ENCODE assay signal across 12 cellular contexts in the genomic region with DNA sequence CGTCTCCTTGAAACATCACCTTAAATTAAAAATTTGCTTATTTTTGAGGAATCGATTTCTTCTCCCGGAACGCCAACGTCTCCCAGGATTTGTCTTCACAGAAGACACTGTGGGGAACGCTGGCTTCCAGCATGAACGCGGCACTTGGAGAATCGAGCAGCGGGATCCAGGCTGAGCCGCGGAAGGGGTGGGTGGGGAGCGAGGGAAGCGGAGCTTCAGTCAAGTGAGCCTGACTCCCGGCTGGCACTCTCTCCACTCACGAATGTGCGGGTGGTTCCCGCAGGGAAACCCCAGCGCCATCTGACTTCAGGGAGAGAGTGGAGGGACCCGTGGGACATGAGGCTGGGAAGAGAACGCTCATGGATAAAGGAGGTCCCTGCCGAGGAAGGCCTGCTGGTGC.
DNase-seq lines count a peak whose midpoint lies in the region; TF ChIP-seq lines count a peak whose summit lies in the region.
"Had no signal": no experiment of that assay in that cellular context is flagged by ENCODE, and none has a peak within 500 bp of the region (broad histone marks: within the 10 kb centered on the region; RNA-seq: fewer than 3 reads in every experiment).

No MANE protein-coding gene starts in this region.

- H3K27ac ChIP-seq in caudate nucleus (ENCODE audit: low read depth, low read length), result peak overlapping the region; percentile 52
- no peak overlapping the region for H3K27ac ChIP-seq in left ventricle myocardium inferior (replicated peaks)

- intact Hi-C loops in head of caudate nucleus (cut with DNase I), result no loop called here
- intact Hi-C loops in left ventricle myocardium inferior (cut with micrococcal nuclease), result no loop called here

- peaks cover 6% of the 10 kb centered on the region for H3K27me3 ChIP-seq in left ventricle myocardium inferior (ENCODE audit: low read depth)

- no peak overlapping the region for H3K4me3 ChIP-seq in left ventricle myocardium inferior
- H3K4me3 ChIP-seq: K562 had no signal

- DNase-seq in Daoy (ENCODE audit: low read depth), result peak; percentile 15
- peak in 49 of 61 donors; percentile 2 to 78 (median 38) for DNase-seq in caudate nucleus (lab: John Stamatoyannopoulos, UW)
- DNase-seq in head of caudate nucleus, result peak; percentile 33 to 91 (median 72)
- peak; percentile 59 for DNase-seq in putamen (ENCODE audit: low spot score)
- DNase-seq in NCI-H2107 treated with DMSO at 0.1 percent for 48 hours (lab: John Stamatoyannopoulos, UW; ENCODE audit: unreplicated experiment), result no peak
- DNase-seq in left ventricle myocardium inferior, result no peak
- DNase-seq in mesenteric fat pad (ENCODE audit: low spot score), result no peak
- DNase-seq: ACHN; C1 segment of cervical spinal cord; CD4-positive, alpha-beta T cell; DMS53 had no signal

- peaks cover 20% of the 10 kb centered on the region for H3K9me3 ChIP-seq in left ventricle myocardium inferior (replicated peaks)

- H3K36me3 ChIP-seq in left ventricle myocardium inferior, result no peaks in the 10 kb centered on the region

- TF ChIP-seq CTCF in left ventricle myocardium inferior (IDR thresholded peaks at IDR 0.05; ENCODE audit: borderline replicate concordance), result no peak

- H3K4me1 ChIP-seq in left ventricle myocardium inferior, result no peaks in the 10 kb centered on the region

Comparison
In these comparisons a context has a peak if more than half of its experiments do, and no peak if none do; other contexts are left out.
1. DNase-seq: peak in Daoy (single experiment), caudate nucleus (49 of 61), head of caudate nucleus (42 of 42) and putamen (single experiment); none in NCI-H2107 treated with DMSO at 0.1 percent for 48 hours (single experiment), left ventricle myocardium inferior (single experiment) and mesenteric fat pad (single experiment).